In the genomic region with DNA sequence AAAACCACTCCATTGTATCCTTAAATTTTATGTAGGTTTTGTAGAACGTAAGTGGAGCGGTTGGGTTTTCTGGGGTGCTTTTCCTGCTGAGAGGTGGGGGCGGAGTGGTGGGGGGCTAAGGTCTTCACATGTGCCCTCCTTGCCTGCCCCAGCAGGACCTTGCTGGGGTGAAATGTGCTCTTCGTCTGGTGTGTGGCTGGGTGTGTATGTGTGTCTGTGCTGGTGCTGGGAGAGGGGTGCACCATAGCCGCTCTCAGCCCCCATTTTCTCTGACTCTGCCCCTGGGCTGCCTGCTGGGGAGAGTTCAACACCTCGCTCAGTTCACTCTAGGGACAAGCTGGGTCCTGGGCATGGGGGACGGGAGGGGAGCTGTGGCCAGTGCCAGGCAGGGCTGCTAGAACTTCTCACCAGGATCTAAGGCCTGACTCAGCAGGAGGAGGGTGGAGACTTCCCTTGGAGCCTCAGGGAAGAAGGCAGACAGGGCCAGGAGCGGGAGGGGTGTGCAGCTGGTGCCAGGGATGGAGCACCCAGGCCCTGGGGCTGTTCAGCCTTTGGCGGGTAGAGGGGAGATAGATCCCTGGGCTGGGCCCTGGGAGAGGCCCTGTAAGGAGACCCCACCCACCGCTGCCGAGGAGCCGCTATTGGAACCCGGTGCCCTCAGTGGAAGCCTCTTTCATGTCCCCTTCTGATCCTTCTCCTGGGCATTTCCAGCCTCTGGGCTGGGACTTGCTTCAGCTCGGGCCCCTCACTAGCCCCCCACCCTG, we compare ENCODE assay signal across 11 cellular contexts. TPM values are rescaled to one million over a fixed set of nuclear protein-coding genes. Genes with fewer than 3 reads are reported as not detected.
DNase-seq lines count a peak whose midpoint lies in the region; ATAC-seq and TF ChIP-seq lines count a peak whose summit lies in the region.
"Had no signal": no experiment of that assay in that cellular context is flagged by ENCODE, and none has a peak within 500 bp of the region (broad histone marks: within the 10 kb centered on the region; RNA-seq: fewer than 3 reads in every experiment).

No MANE protein-coding gene starts in this region.

- intact Hi-C loops in heart right ventricle (cut with DNase I), result no loop called here
- intact Hi-C loops in testis (cut with DNase I; ENCODE audit: low total_unique reads), result no loop called here

- H3K4me1 ChIP-seq in heart right ventricle (peaks cover 11 to 40% (median 31%) of the 10 kb centered on the region in 9 donors), MM.1S (ENCODE audit: low read length) (no peaks in the 10 kb centered on the region), testis (peaks cover 14% of the 10 kb centered on the region)

- H3K9me3 ChIP-seq in heart right ventricle (no peaks in the 10 kb centered on the region), MM.1S (replicated peaks; ENCODE audit: insufficient read depth, low read length) (no peaks in the 10 kb centered on the region), testis (no peaks in the 10 kb centered on the region)

- H3K4me1 Mint-ChIP-seq in activated CD4-positive, alpha-beta T cell treated with anti-CD3 and anti-CD28 coated beads, Interleukin-2, amount 10 ng/mL, durations not matched to agents 7 days and 5 days, result peaks cover 49% of the 10 kb centered on the region
- peaks cover 5% of the 10 kb centered on the region for H3K4me1 Mint-ChIP-seq in type B pancreatic cell (ENCODE audit: unreplicated experiment)

- no peaks in the 10 kb centered on the region for H4K20me1 ChIP-seq in MM.1S (ENCODE audit: insufficient read depth, low read length)

- H3K9me2 ChIP-seq in MM.1S (replicated peaks; ENCODE audit: insufficient read depth, low read length), result no peaks in the 10 kb centered on the region

- H3K27ac ChIP-seq in heart right ventricle, result peak overlapping the region; percentile 47 to 93 (median 82)
- H3K27ac ChIP-seq in MM.1S (ENCODE audit: low read length), result no peak overlapping the region
- no peak overlapping the region for H3K27ac ChIP-seq in testis

- H3K4me2 ChIP-seq in MM.1S (ENCODE audit: low read depth, low read length), result no peak overlapping the region

- H3K27me3 ChIP-seq in heart right ventricle, result peaks cover 9 to 90% (median 68%) of the 10 kb centered on the region in 7 donors
- peaks cover 77% of the 10 kb centered on the region for H3K27me3 ChIP-seq in MM.1S (replicated peaks; ENCODE audit: insufficient read depth, low read length)
- no peaks in the 10 kb centered on the region for H3K27me3 ChIP-seq in testis

- no peak for DNase-seq in activated CD4-positive, alpha-beta T cell treated with anti-CD3 and anti-CD28 coated beads, Interleukin-2, amount 10 ng/mL, durations not matched to agents 7 days and 5 days
- no peak for DNase-seq in activated CD4-positive, alpha-beta T cell treated with anti-CD3 and anti-CD28 coated beads for 48 hours
- DNase-seq in SW480 (ENCODE audit: low spot score) (peak; percentile 54), heart right ventricle (peak in 1 of 2 donors; percentile 64), type B pancreatic cell (ENCODE audit: extremely low spot score, unreplicated experiment) (no peak), MM.1S (no peak), testis (no peak)
- DNase-seq: activated CD4-positive, alpha-beta T cell treated with anti-CD3 and anti-CD28 coated beads, Interleukin-2, amount 50 U/mL, for 48 hours; NCI-H1436 had no signal

- H2AFZ ChIP-seq in MM.1S (ENCODE audit: low read length), result no peak overlapping the region

- no peaks in the 10 kb centered on the region for H3K9me3 Mint-ChIP-seq in activated CD4-positive, alpha-beta T cell treated with anti-CD3 and anti-CD28 coated beads, Interleukin-2, amount 10 ng/mL, durations not matched to agents 7 days and 5 days
- H3K9me3 Mint-ChIP-seq in type B pancreatic cell, result no peaks in the 10 kb centered on the region

- no peaks in the 10 kb centered on the region for H3F3A ChIP-seq in MM.1S (ENCODE audit: insufficient read depth, low read length)

- H3K9ac ChIP-seq in MM.1S (ENCODE audit: low read length), result no peak overlapping the region

- H3K27me3 Mint-ChIP-seq in activated CD4-positive, alpha-beta T cell treated with anti-CD3 and anti-CD28 coated beads, Interleukin-2, amount 10 ng/mL, durations not matched to agents 7 days and 5 days, result peaks cover 20% of the 10 kb centered on the region
- H3K27me3 Mint-ChIP-seq in type B pancreatic cell, result peaks cover 76% of the 10 kb centered on the region

- peak in 7 of 8 donors; percentile 10 to 60 (median 52) for ATAC-seq in heart right ventricle
- ATAC-seq in GM19467 (IDR thresholded peaks at IDR 0.05; ENCODE audit: unreplicated experiment), result no peak

- H3K27ac Mint-ChIP-seq in activated CD4-positive, alpha-beta T cell treated with anti-CD3 and anti-CD28 coated beads, Interleukin-2, amount 10 ng/mL, durations not matched to agents 7 days and 5 days, result peak overlapping the region; percentile 26
- peak overlapping the region; percentile 64 for H3K27ac Mint-ChIP-seq in type B pancreatic cell

- no peaks in the 10 kb centered on the region for H3K79me2 ChIP-seq in MM.1S (ENCODE audit: low read length)

- WGBS in heart right ventricle, 2 donors, result 55 to 61% methylated on average over 12 to 14 of the region's 14 CpGs
- 73 to 87% methylated on average over 8 to 14 of the region's 14 CpGs for WGBS in testis, 2 donors

- no peak overlapping the region for H3K4me3 Mint-ChIP-seq in activated CD4-positive, alpha-beta T cell treated with anti-CD3 and anti-CD28 coated beads, Interleukin-2, amount 10 ng/mL, durations not matched to agents 7 days and 5 days
- no peak overlapping the region for H3K4me3 Mint-ChIP-seq in type B pancreatic cell

- TF ChIP-seq CTCF in heart right ventricle (IDR thresholded peaks at IDR 0.05) (no peak), type B pancreatic cell (conservative IDR thresholded peaks at IDR 0.05) (no peak), MM.1S (IDR thresholded peaks at IDR 0.05; ENCODE audit: low read length) (no peak), testis (IDR thresholded peaks at IDR 0.05) (no peak)

- H3K36me3 ChIP-seq in heart right ventricle (peaks cover 0 to 26% (median 5%) of the 10 kb centered on the region in 9 donors), MM.1S (replicated peaks; ENCODE audit: insufficient read depth, low read length) (no peaks in the 10 kb centered on the region), testis (ENCODE audit: low read depth, missing control alignments) (no peaks in the 10 kb centered on the region)

- POLR2A ChIA-PET in activated CD4-positive, alpha-beta T cell treated with anti-CD3 and anti-CD28 coated beads, Interleukin-2, amount 10 ng/mL, durations not matched to agents 7 days and 5 days (lab: Charles Lee), result no interaction called here

- no peaks in the 10 kb centered on the region for H3K36me3 Mint-ChIP-seq in activated CD4-positive, alpha-beta T cell treated with anti-CD3 and anti-CD28 coated beads, Interleukin-2, amount 10 ng/mL, durations not matched to agents 7 days and 5 days (ENCODE audit: low read depth)
- H3K36me3 Mint-ChIP-seq in type B pancreatic cell, result no peaks in the 10 kb centered on the region

- CTCF ChIA-PET in activated CD4-positive, alpha-beta T cell treated with anti-CD3 and anti-CD28 coated beads, Interleukin-2, amount 10 ng/mL, durations not matched to agents 7 days and 5 days (lab: Charles Lee), result interaction anchor here (0.6 to 1.3 kb wide), 3 partner anchors 9 to 63 kb away, joined by 3 to 4 read pairs (median 4); no protein-coding TSS in a partner anchor

- peak overlapping the region in 5 of 10 donors; percentile 27 to 78 (median 66) for H3K4me3 ChIP-seq in heart right ventricle
- H3K4me3 ChIP-seq in MM.1S (ENCODE audit: low read length), result no peak overlapping the region
- no peak overlapping the region for H3K4me3 ChIP-seq in testis

- TF ChIP-seq POLR2A in testis (IDR thresholded peaks at IDR 0.05), result no peak

RNA-seq across cellular contexts. Expression of gene SOX18, which starts 4.8 kb away (rescaled TPM):
- total RNA-seq in activated CD4-positive, alpha-beta T cell treated with anti-CD3 and anti-CD28 coated beads, Interleukin-2, amount 10 ng/mL, durations not matched to agents 7 days and 5 days, result under 1 TPM; 0.10 to 0.15 TPM
- total RNA-seq in heart right ventricle, result 100 to 1,000 TPM in 1 of 10 donors, 10 to 100 TPM in 9; 23.5 to 129 (median 51.9) TPM
- polyA plus RNA-seq in heart right ventricle, result 10 to 100 TPM; 37.2 to 60.0 TPM
- 0.72 and 1.2 TPM in 2 replicates for total RNA-seq in type B pancreatic cell (ENCODE audit: low replicate concordance)
- total RNA-seq in testis, result 10 to 100 TPM in 1 of 2 donors, 1 to 10 TPM in 1; 6.1 to 17.1 TPM
- polyA plus RNA-seq in testis (ENCODE audit: insufficient read depth, low read depth, low replicate concordance), result 7.9 TPM
- polyA plus RNA-seq: BJ had no signal

RNA-seq across cellular contexts. Expression of gene C20orf204, which starts 8.7 kb away (rescaled TPM):
- total RNA-seq in activated CD4-positive, alpha-beta T cell treated with anti-CD3 and anti-CD28 coated beads, Interleukin-2, amount 10 ng/mL, durations not matched to agents 7 days and 5 days, result 1 to 10 TPM; 3.5 to 4.8 TPM
- total RNA-seq in heart right ventricle (under 1 TPM; 0.11 to 0.86 (median 0.39) TPM), type B pancreatic cell (ENCODE audit: low replicate concordance) (3.0 and 7.4 TPM in 2 replicates), testis (1 to 10 TPM; 4.5 to 8.3 TPM)
- polyA plus RNA-seq in heart right ventricle (under 1 TPM; 0.49 to 0.88 TPM), testis (ENCODE audit: insufficient read depth, low read depth, low replicate concordance) (2.9 TPM)

RNA-seq across cellular contexts. Expression of gene TCEA2, which starts 18.3 kb away (rescaled TPM):
- total RNA-seq in activated CD4-positive, alpha-beta T cell treated with anti-CD3 and anti-CD28 coated beads, Interleukin-2, amount 10 ng/mL, durations not matched to agents 7 days and 5 days, result 10 to 100 TPM; 47.6 to 57.9 TPM
- total RNA-seq in heart right ventricle, result 10 to 100 TPM; 40.8 to 51.0 (median 44.9) TPM
- 10 to 100 TPM; 35.0 to 54.9 TPM for polyA plus RNA-seq in heart right ventricle
- total RNA-seq in type B pancreatic cell (ENCODE audit: low replicate concordance), result 33.4 and 73.3 TPM in 2 replicates
- 100 to 1,000 TPM in 1 of 2 donors, 10 to 100 TPM in 1; 94.5 to 126 TPM for total RNA-seq in testis
- 171 TPM for polyA plus RNA-seq in testis (ENCODE audit: insufficient read depth, low read depth, low replicate concordance)

RNA-seq across cellular contexts. Expression of gene RGS19, which starts 34.7 kb away (rescaled TPM):
- total RNA-seq in activated CD4-positive, alpha-beta T cell treated with anti-CD3 and anti-CD28 coated beads, Interleukin-2, amount 10 ng/mL, durations not matched to agents 7 days and 5 days, result 100 to 1,000 TPM; 105 to 107 TPM
- total RNA-seq in heart right ventricle (10 to 100 TPM in 1 of 10 donors, 1 to 10 TPM in 9; 1.8 to 13.1 (median 3.3) TPM), type B pancreatic cell (ENCODE audit: low replicate concordance) (8.4 and 9.5 TPM in 2 replicates), testis (10 to 100 TPM in 1 of 2 donors, 1 to 10 TPM in 1; 4.4 to 10.4 TPM)
- polyA plus RNA-seq in heart right ventricle (1 to 10 TPM; 4.5 to 6.4 TPM), testis (ENCODE audit: insufficient read depth, low read depth, low replicate concordance) (7.3 TPM)

RNA-seq across cellular contexts. Expression of gene OPRL1, which starts 35.2 kb away (rescaled TPM):
- 1 to 10 TPM; 1.6 TPM for total RNA-seq in activated CD4-positive, alpha-beta T cell treated with anti-CD3 and anti-CD28 coated beads, Interleukin-2, amount 10 ng/mL, durations not matched to agents 7 days and 5 days
- total RNA-seq in heart right ventricle (1 to 10 TPM in 1 of 10 donors, under 1 TPM in 9; 0.27 to 1.3 (median 0.42) TPM), type B pancreatic cell (ENCODE audit: low replicate concordance) (0.50 and 1.9 TPM in 2 replicates), testis (1 to 10 TPM; 6.0 to 7.7 TPM)
- polyA plus RNA-seq in heart right ventricle (under 1 TPM; 0.19 to 0.29 TPM), testis (ENCODE audit: insufficient read depth, low read depth, low replicate concordance) (9.4 TPM)

Comparison
In these comparisons a context has a peak if more than half of its experiments do, and no peak if none do; other contexts are left out.
1. H3K27ac ChIP-seq: peak in heart right ventricle (10 of 10); none in MM.1S (single experiment) and testis (0 of 2).